In genomic region chr6:16799279-16800193, GRCh38 we compare ENCODE assay signal across 15 cellular contexts. TPM values are rescaled to one million over a fixed set of nuclear protein-coding genes. Genes with fewer than 3 reads are reported as not detected.
DNase-seq lines count a peak whose midpoint lies in the region; TF ChIP-seq lines count a peak whose summit lies in the region.
"Had no signal": no experiment of that assay in that cellular context is flagged by ENCODE, and none has a peak within 500 bp of the region (broad histone marks: within the 10 kb centered on the region; RNA-seq: fewer than 3 reads in every experiment).

No MANE protein-coding gene starts in this region.

- CTCF ChIA-PET in activated naive CD4-positive, alpha-beta T cell treated with anti-CD3 and anti-CD28 coated beads for 36 hours (lab: Charles Lee) = interaction anchor here (0.6 to 0.7 kb wide), 2 partner anchors 513 to 1100 kb away, joined by 3 to 4 read pairs; no protein-coding TSS in a partner anchor

- H3K4me3 Mint-ChIP-seq in brain (no peak overlapping the region), nephron (no peak overlapping the region)
- no peak overlapping the region for H3K4me3 Mint-ChIP-seq in activated naive CD4-positive, alpha-beta T cell treated with anti-CD3 and anti-CD28 coated beads for 36 hours
- H3K4me3 Mint-ChIP-seq: activated naive CD8-positive, alpha-beta T cell; CD4-positive, CD25-positive, alpha-beta regulatory T cell; central memory CD8-positive, alpha-beta T cell had no signal

- no peaks in the 10 kb centered on the region for H3K36me3 Mint-ChIP-seq in brain
- H3K36me3 Mint-ChIP-seq in nephron (ENCODE audit: low read depth) = no peaks in the 10 kb centered on the region
- H3K36me3 Mint-ChIP-seq in activated naive CD4-positive, alpha-beta T cell treated with anti-CD3 and anti-CD28 coated beads for 36 hours (ENCODE audit: low read depth) = no peaks in the 10 kb centered on the region
- H3K36me3 Mint-ChIP-seq: activated naive CD8-positive, alpha-beta T cell; CD4-positive, CD25-positive, alpha-beta regulatory T cell had no signal

- peaks cover 4% of the 10 kb centered on the region for H3K27me3 Mint-ChIP-seq in brain
- H3K27me3 Mint-ChIP-seq in nephron (ENCODE audit: low read depth) = no peaks in the 10 kb centered on the region
- H3K27me3 Mint-ChIP-seq in activated naive CD4-positive, alpha-beta T cell treated with anti-CD3 and anti-CD28 coated beads for 36 hours (ENCODE audit: low read depth) = no peaks in the 10 kb centered on the region
- H3K27me3 Mint-ChIP-seq: activated naive CD8-positive, alpha-beta T cell; CD4-positive, CD25-positive, alpha-beta regulatory T cell; central memory CD8-positive, alpha-beta T cell had no signal

- H3K4me1 Mint-ChIP-seq in brain (peaks cover 56% of the 10 kb centered on the region), nephron (peaks cover 39% of the 10 kb centered on the region)
- H3K4me1 Mint-ChIP-seq in activated naive CD4-positive, alpha-beta T cell treated with anti-CD3 and anti-CD28 coated beads for 36 hours (ENCODE audit: low read depth) = peaks cover 5% of the 10 kb centered on the region
- H3K4me1 Mint-ChIP-seq: CD4-positive, CD25-positive, alpha-beta regulatory T cell; central memory CD8-positive, alpha-beta T cell had no signal

- DNase-seq in ELR (ENCODE audit: low read depth) (peak; percentile 73), NCI-H146 treated with DMSO at 0.1 percent for 48 hours (lab: John Stamatoyannopoulos, UW; ENCODE audit: unreplicated experiment) (peak; percentile 30), NCI-H2227 treated with DMSO at 0.1 percent for 48 hours (lab: John Stamatoyannopoulos, UW) (no peak)
- DNase-seq in activated CD8-positive, alpha-beta memory T cell treated with anti-CD3 and anti-CD28 coated beads for 24 hours = no peak
- DNase-seq in activated naive CD4-positive, alpha-beta T cell treated with anti-CD3 and anti-CD28 coated beads for 36 hours = no peak
- DNase-seq: activated CD8-positive, alpha-beta memory T cell treated with anti-CD3 and anti-CD28 coated beads, Interleukin-2, amount 50 U/mL, for 48 hours; CD4-positive, CD25-positive, alpha-beta regulatory T cell; hippocampal formation; left cardiac atrium; NCI-H2171 treated with DMSO at 0.1 percent for 48 hours; psoas muscle had no signal

- no peak for TF ChIP-seq CTCF in brain (conservative IDR thresholded peaks at IDR 0.05)
- TF ChIP-seq CTCF in nephron (IDR thresholded peaks at IDR 0.05; ENCODE audit: unreplicated experiment in 3 of 3) = no peak

- no peaks in the 10 kb centered on the region for H3K9me3 Mint-ChIP-seq in brain
- H3K9me3 Mint-ChIP-seq in nephron = no peaks in the 10 kb centered on the region
- H3K9me3 Mint-ChIP-seq in activated naive CD4-positive, alpha-beta T cell treated with anti-CD3 and anti-CD28 coated beads for 36 hours = no peaks in the 10 kb centered on the region
- H3K9me3 Mint-ChIP-seq: central memory CD8-positive, alpha-beta T cell had no signal

- H3K27ac Mint-ChIP-seq in brain (peak overlapping the region in 3 of 5 experiments; percentile 18 to 98 (median 62)), nephron (peak overlapping the region in 2 of 3 experiments; percentile 32 to 41)
- no peak overlapping the region for H3K27ac Mint-ChIP-seq in activated naive CD4-positive, alpha-beta T cell treated with anti-CD3 and anti-CD28 coated beads for 36 hours
- H3K27ac Mint-ChIP-seq: activated naive CD8-positive, alpha-beta T cell; CD4-positive, CD25-positive, alpha-beta regulatory T cell had no signal

- intact Hi-C loops in activated naive CD4-positive, alpha-beta T cell treated with anti-CD3 and anti-CD28 coated beads for 36 hours (cut with micrococcal nuclease) = loop anchor here (2.0 kb wide), 1 partner anchor 37 kb away; no protein-coding TSS in a partner anchor

RNA-seq across cellular contexts. Expression of gene ATXN1, which starts 38.3 kb away (rescaled TPM):
- 4.5 TPM for polyA plus RNA-seq in brain (ENCODE audit: insufficient read depth, low read depth, low replicate concordance)
- 10 to 100 TPM in 1 of 2 experiments, 1 to 10 TPM in 1; 9.4 to 12.7 TPM for total RNA-seq in activated naive CD4-positive, alpha-beta T cell treated with anti-CD3 and anti-CD28 coated beads for 36 hours

Comparison
In these comparisons a context has a peak if more than half of its experiments do, and no peak if none do; other contexts are left out.
1. DNase-seq: peak in ELR (single experiment) and NCI-H146 treated with DMSO at 0.1 percent for 48 hours (single experiment); none in NCI-H2227 treated with DMSO at 0.1 percent for 48 hours (single experiment), activated CD8-positive, alpha-beta memory T cell treated with anti-CD3 and anti-CD28 coated beads for 24 hours (single experiment) and activated naive CD4-positive, alpha-beta T cell treated with anti-CD3 and anti-CD28 coated beads for 36 hours (single experiment).